24 cellular contexts compared by ENCODE assay signal in genomic region chr16:74877706-74878105, GRCh38.
"Had no signal": no experiment of that assay in that cellular context is flagged by ENCODE, and none has a peak within 500 bp of the region (broad histone marks: within the 10 kb centered on the region; RNA-seq: fewer than 3 reads in every experiment).

No MANE protein-coding gene starts in this region.

- DNase-seq: colonic mucosa; effector memory CD4-positive, alpha-beta T cell; heart left ventricle; kidney; pancreas; sigmoid colon; stimulated activated CD4-positive, alpha-beta T cell treated with anti-CD3 and anti-CD28 coated beads, Interleukin-2, amount 100 ng/mL, for 24 hours; stimulated activated CD4-positive, alpha-beta T cell treated with anti-CD3 and anti-CD28 coated beads, Interleukin-4, amount 100 ng/mL, for 24 hours; trophoblast cell had no signal

- H3K79me2 ChIP-seq: hepatocyte had no signal

- H3K4me3 ChIP-seq: colonic mucosa, gastroesophageal sphincter, heart left ventricle, hepatocyte, lung, pancreas, right atrium auricular region, sigmoid colon, thyroid gland, vagina had no signal

- H3K4me3 Mint-ChIP-seq: dendritic cell treated with granulocyte-macrophage colony-stimulating factor and Interleukin-4, amounts not matched to agents 40 ng/mL and 50 ng/mL, for 4 days; memory B cell; natural killer cell treated with Interleukin-12 subunit alpha and Interleukin-12 subunit beta and Interleukin-15 and Interleukin-18, amount 100 ng/mL, for 72 hours; neural crest cell; stimulated activated effector memory CD8-positive, alpha-beta T cell treated with anti-CD3 and anti-CD28 coated beads, Interleukin-12 subunit alpha, Interleukin-12 subunit beta, amount 100 ng/mL, for 72 hours; stimulated activated naive CD8-positive, alpha-beta T cell treated with anti-CD3 and anti-CD28 coated beads, Interleukin-15, Interleukin-2, amounts not matched to agents 100 ng/mL and 50 ng/mL, for 24 hours had no signal

- H3K4me1 ChIP-seq: colonic mucosa, pancreas, right atrium auricular region had no signal

- H3K27me3 Mint-ChIP-seq: dendritic cell treated with granulocyte-macrophage colony-stimulating factor and Interleukin-4, amounts not matched to agents 40 ng/mL and 50 ng/mL, for 4 days; memory B cell; natural killer cell treated with Interleukin-12 subunit alpha and Interleukin-12 subunit beta and Interleukin-15 and Interleukin-18, amount 100 ng/mL, for 72 hours; stimulated activated naive CD8-positive, alpha-beta T cell treated with anti-CD3 and anti-CD28 coated beads, Interleukin-15, Interleukin-2, amounts not matched to agents 100 ng/mL and 50 ng/mL, for 24 hours had no signal

- H3K9me3 Mint-ChIP-seq: dendritic cell treated with granulocyte-macrophage colony-stimulating factor and Interleukin-4, amounts not matched to agents 40 ng/mL and 50 ng/mL, for 4 days; memory B cell; natural killer cell treated with Interleukin-12 subunit alpha and Interleukin-12 subunit beta and Interleukin-15 and Interleukin-18, amount 100 ng/mL, for 72 hours; neural crest cell; stimulated activated effector memory CD8-positive, alpha-beta T cell treated with anti-CD3 and anti-CD28 coated beads, Interleukin-12 subunit alpha, Interleukin-12 subunit beta, amount 100 ng/mL, for 72 hours; stimulated activated naive CD8-positive, alpha-beta T cell treated with anti-CD3 and anti-CD28 coated beads, Interleukin-15, Interleukin-2, amounts not matched to agents 100 ng/mL and 50 ng/mL, for 24 hours had no signal

- ATAC-seq: foreskin keratinocyte; gastroesophageal sphincter; heart left ventricle; left lobe of liver; natural killer cell treated with Interleukin-12 subunit alpha and Interleukin-12 subunit beta and Interleukin-15 and Interleukin-18, amount 100 ng/mL, for 72 hours; pancreas; stimulated activated effector memory CD8-positive, alpha-beta T cell treated with anti-CD3 and anti-CD28 coated beads, Interleukin-12 subunit alpha, Interleukin-12 subunit beta, amount 100 ng/mL, for 72 hours had no signal

- H3K27ac Mint-ChIP-seq: dendritic cell treated with granulocyte-macrophage colony-stimulating factor and Interleukin-4, amounts not matched to agents 40 ng/mL and 50 ng/mL, for 4 days; memory B cell; natural killer cell treated with Interleukin-12 subunit alpha and Interleukin-12 subunit beta and Interleukin-15 and Interleukin-18, amount 100 ng/mL, for 72 hours; stimulated activated effector memory CD8-positive, alpha-beta T cell treated with anti-CD3 and anti-CD28 coated beads, Interleukin-12 subunit alpha, Interleukin-12 subunit beta, amount 100 ng/mL, for 72 hours; stimulated activated naive CD8-positive, alpha-beta T cell treated with anti-CD3 and anti-CD28 coated beads, Interleukin-15, Interleukin-2, amounts not matched to agents 100 ng/mL and 50 ng/mL, for 24 hours had no signal

- H3K27me3 ChIP-seq: colonic mucosa, foreskin keratinocyte, gastroesophageal sphincter, heart left ventricle, hepatocyte, neutrophil, pancreas, right atrium auricular region, sigmoid colon, thyroid gland, vagina had no signal

- H3K27ac ChIP-seq: colonic mucosa, foreskin keratinocyte, heart left ventricle, hepatocyte, neutrophil, pancreas, right atrium auricular region, thyroid gland, vagina had no signal

- H3K36me3 ChIP-seq: colonic mucosa had no signal

- H3K4me2 ChIP-seq: hepatocyte had no signal

- H3K4me1 Mint-ChIP-seq: memory B cell, neural crest cell had no signal

- H2AFZ ChIP-seq: hepatocyte had no signal
